10 cellular contexts compared by ENCODE assay signal in the genomic region with DNA sequence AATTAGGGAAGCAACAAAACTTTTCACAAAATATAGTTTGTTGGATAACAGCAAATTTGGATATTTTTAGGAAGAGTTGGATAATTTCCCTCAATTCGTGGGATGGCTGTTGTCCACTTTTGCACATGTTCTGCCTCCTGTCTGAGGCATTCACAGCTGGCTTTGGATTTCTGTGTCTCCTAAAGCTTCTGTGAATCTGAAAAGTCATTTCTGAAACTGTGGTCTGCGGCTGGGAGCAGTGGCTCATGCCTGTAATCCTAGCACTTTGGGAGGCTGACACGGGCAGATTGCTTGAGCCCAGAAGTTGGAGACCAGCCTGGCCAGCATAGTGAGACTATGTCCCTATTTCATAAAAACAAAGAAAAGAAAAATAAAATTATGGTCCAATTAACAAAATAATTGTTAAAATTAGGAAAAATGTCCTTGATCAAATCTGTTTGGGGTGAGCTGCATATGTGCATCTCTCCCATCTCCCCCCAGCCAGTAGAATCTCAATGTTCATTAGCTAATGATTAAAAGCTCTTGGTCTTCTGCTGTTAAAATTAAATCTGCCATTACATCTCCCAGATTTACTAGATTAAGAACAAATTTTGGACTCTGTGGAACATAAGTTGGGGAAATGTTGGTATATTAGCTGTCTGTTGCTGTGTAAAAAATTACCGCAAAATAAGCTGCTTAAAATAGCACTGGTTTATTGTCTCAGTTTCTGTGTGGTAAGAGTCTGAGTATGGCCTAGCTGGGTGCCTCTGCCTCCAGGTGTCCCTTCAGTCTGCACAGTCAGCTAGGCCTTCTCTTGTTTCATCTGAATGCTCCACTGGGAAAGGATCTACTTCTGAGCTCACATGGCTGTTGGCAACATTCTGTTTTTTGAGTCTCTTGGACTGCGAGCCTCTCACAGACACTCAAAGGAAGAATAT.
DNase-seq lines count a peak whose midpoint lies in the region; ATAC-seq and TF ChIP-seq lines count a peak whose summit lies in the region.
"Had no signal": no experiment of that assay in that cellular context is flagged by ENCODE, and none has a peak within 500 bp of the region (broad histone marks: within the 10 kb centered on the region; RNA-seq: fewer than 3 reads in every experiment).

No MANE protein-coding gene starts in this region.

- H3K4me1 Mint-ChIP-seq in naive thymus-derived CD8-positive, alpha-beta T cell, result peaks cover 0 to 4% (median 0%) of the 10 kb centered on the region in 4 donors

- H3K27me3 Mint-ChIP-seq in naive thymus-derived CD8-positive, alpha-beta T cell, result peaks cover 0 to 9% (median 0%) of the 10 kb centered on the region in 5 donors
- H3K27me3 Mint-ChIP-seq: IgD-negative memory B cell had no signal

- DNase-seq in GM03348 (ENCODE audit: low spot score) (peak; percentile 22), occipital lobe (lab: John Stamatoyannopoulos, UW) (no peak), KBM-7 (no peak), ascending aorta (ENCODE audit: low spot score in 2 of 2) (no peak)
- no peak for DNase-seq in naive thymus-derived CD8-positive, alpha-beta T cell
- DNase-seq: activated CD4-positive, alpha-beta T cell treated with anti-CD3 and anti-CD28 coated beads, Interleukin-2, amount 50 U/mL, for 48 hours had no signal

- H3K4me3 Mint-ChIP-seq in naive thymus-derived CD8-positive, alpha-beta T cell, result no peak overlapping the region

- in situ Hi-C loops in KBM-7 (cut with MboI; ENCODE audit: low pct_unique_long_range_greater_than_20kb, low sequenced_read_pairs), result no loop called here

- H3K4me3 ChIP-seq in SU-DHL-6 (ENCODE audit: insufficient read depth, low read length, poor library complexity, severe bottlenecking), result peak overlapping the region; percentile 5
- no peak overlapping the region for H3K4me3 ChIP-seq in ascending aorta

- no peak overlapping the region for H3K27ac Mint-ChIP-seq in naive thymus-derived CD8-positive, alpha-beta T cell

- H3K27me3 ChIP-seq in SU-DHL-6 (ENCODE audit: low read length) (no peaks in the 10 kb centered on the region), ascending aorta (no peaks in the 10 kb centered on the region)

- no peak overlapping the region for H2AFZ ChIP-seq in SU-DHL-6 (ENCODE audit: low read depth, low read length, severe bottlenecking)

- H3K4me1 ChIP-seq in ascending aorta, result no peaks in the 10 kb centered on the region

- H3K9me2 ChIP-seq in SU-DHL-6 (replicated peaks; ENCODE audit: insufficient read depth, low read length), result no peaks in the 10 kb centered on the region

- intact Hi-C loops in ascending aorta (cut with DNase I), result no loop called here

- peak overlapping the region; percentile 3; the same call in 1 of the 2 replicates for H3K9ac ChIP-seq in SU-DHL-6 (ENCODE audit: low read length)

- H3K9me3 ChIP-seq in SU-DHL-6 (ENCODE audit: insufficient read depth, low read length), result no peaks in the 10 kb centered on the region
- no peaks in the 10 kb centered on the region for H3K9me3 ChIP-seq in ascending aorta

- H3K36me3 Mint-ChIP-seq in naive thymus-derived CD8-positive, alpha-beta T cell, result no peaks in the 10 kb centered on the region

- peak overlapping the region; percentile 49 for H3K4me2 ChIP-seq in SU-DHL-6 (ENCODE audit: low read depth, low read length, poor library complexity, severe bottlenecking)

- peak overlapping the region; percentile 51 for H3K27ac ChIP-seq in SU-DHL-6 (ENCODE audit: low read depth, low read length)
- no peak overlapping the region for H3K27ac ChIP-seq in ascending aorta

- ATAC-seq in GM21360 (IDR thresholded peaks at IDR 0.05; ENCODE audit: unreplicated experiment) (peak; percentile 98), HG03196 (IDR thresholded peaks at IDR 0.05; ENCODE audit: unreplicated experiment) (peak; percentile 96)
- no peak for ATAC-seq in naive thymus-derived CD8-positive, alpha-beta T cell

- H4K20me1 ChIP-seq in SU-DHL-6 (ENCODE audit: low read depth, low read length), result no peaks in the 10 kb centered on the region

- H3F3A ChIP-seq in SU-DHL-6 (ENCODE audit: insufficient read depth), result peaks cover 24% of the 10 kb centered on the region; the same call in 1 of the 2 replicates

- H3K9me3 Mint-ChIP-seq in naive thymus-derived CD8-positive, alpha-beta T cell, result peaks cover 0 to 3% (median 0%) of the 10 kb centered on the region in 9 donors
- H3K9me3 Mint-ChIP-seq: IgD-negative memory B cell had no signal

- H3K36me3 ChIP-seq in SU-DHL-6 (ENCODE audit: low read length) (peaks cover 12% of the 10 kb centered on the region; the same call in 1 of the 2 replicates), ascending aorta (no peaks in the 10 kb centered on the region)

- TF ChIP-seq CTCF in SU-DHL-6 (IDR thresholded peaks at IDR 0.05; ENCODE audit: insufficient read depth, low read length, poor library complexity, severe bottlenecking), result no peak
- TF ChIP-seq CTCF in ascending aorta (IDR thresholded peaks at IDR 0.05), result no peak

- peaks cover 45% of the 10 kb centered on the region for H3K79me2 ChIP-seq in SU-DHL-6 (ENCODE audit: insufficient read depth, low read length)

- POLR2A ChIA-PET in naive thymus-derived CD8-positive, alpha-beta T cell (lab: Charles Lee), result no interaction called here

Comparison
In these comparisons a context has a peak if more than half of its experiments do, and no peak if none do; other contexts are left out.
1. ATAC-seq: peak in GM21360 (single experiment) and HG03196 (single experiment); none in naive thymus-derived CD8-positive, alpha-beta T cell (0 of 2).